Comparison of ENCODE assay signal across 9 cellular contexts in the genomic region with DNA sequence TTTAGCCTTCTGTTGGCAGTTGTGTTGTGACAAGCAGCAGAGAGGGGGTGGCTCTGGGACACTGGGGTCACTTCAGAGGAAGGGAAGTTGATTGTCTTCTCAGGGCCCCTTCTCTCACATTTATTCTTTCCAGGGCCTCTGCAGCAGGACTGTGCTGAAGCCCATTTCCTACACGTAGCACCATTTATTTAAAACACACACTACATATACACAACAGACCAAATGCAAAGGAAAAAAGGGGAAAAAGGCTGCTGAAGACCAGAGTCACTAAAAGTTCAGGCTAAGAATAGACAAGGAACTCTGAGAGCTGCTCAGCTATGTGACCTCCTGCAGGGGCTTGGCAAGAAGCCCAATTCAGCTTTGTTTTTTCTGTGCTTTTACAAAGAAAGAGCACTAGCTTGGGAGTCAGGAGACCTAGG. TPM values are rescaled to one million over a fixed set of nuclear protein-coding genes. Genes with fewer than 3 reads are reported as not detected.
DNase-seq lines count a peak whose midpoint lies in the region; ATAC-seq and TF ChIP-seq lines count a peak whose summit lies in the region.
"Had no signal": no experiment of that assay in that cellular context is flagged by ENCODE, and none has a peak within 500 bp of the region (broad histone marks: within the 10 kb centered on the region; RNA-seq: fewer than 3 reads in every experiment).

No MANE protein-coding gene starts in this region.

- no peak overlapping the region for H3K27ac ChIP-seq in PC-3 (ENCODE audit: low read length)

- no peaks in the 10 kb centered on the region for H3K79me2 ChIP-seq in PC-3 (ENCODE audit: low read length)

- DNase-seq in GDM1 (lab: John Stamatoyannopoulos, UW) (peak; percentile 68), PC-3 (peak; percentile 3), fibroblast of the conjunctiva (ENCODE audit: low read depth) (peak; percentile 29), pons (ENCODE audit: low spot score) (peak; percentile 56), SW480 (ENCODE audit: low spot score) (no peak), NCI-H1048 (lab: John Stamatoyannopoulos, UW) (no peak), NCI-H1436 (lab: John Stamatoyannopoulos, UW) (no peak)
- no peak for DNase-seq in activated CD4-positive, alpha-beta T cell treated with anti-CD3 and anti-CD28 coated beads, Interleukin-2, amount 50 U/mL, for 4 hours

- H3K9me3 ChIP-seq in PC-3 (ENCODE audit: low read length): no peaks in the 10 kb centered on the region
- H3K9me3 ChIP-seq: mucosa of descending colon had no signal

- H3K27me3 ChIP-seq in PC-3 (ENCODE audit: low read length): no peaks in the 10 kb centered on the region

- no peaks in the 10 kb centered on the region for H3K36me3 ChIP-seq in PC-3 (ENCODE audit: low read depth, low read length)

- H3K4me3 ChIP-seq in PC-3 (ENCODE audit: low read length): no peak overlapping the region
- H3K4me3 ChIP-seq: mucosa of descending colon had no signal

- intact Hi-C loops in PC-3 (cut with micrococcal nuclease): no loop called here

- no peaks in the 10 kb centered on the region for H3F3A ChIP-seq in PC-3 (ENCODE audit: low read length, unreplicated experiment)

- no peak for ATAC-seq in PC-3
- ATAC-seq: mucosa of descending colon had no signal

- H3K4me1 ChIP-seq in PC-3 (ENCODE audit: insufficient read depth, low read length): no peaks in the 10 kb centered on the region

- no peaks in the 10 kb centered on the region for H3K9me2 ChIP-seq in PC-3 (replicated peaks; ENCODE audit: low read length)

- BruUV-seq in PC-3 (replicated peaks; lab: Mats Ljungman, UMichigan): no TSS peak

- H3K4me2 ChIP-seq in PC-3 (ENCODE audit: low read length): no peak overlapping the region

- POLR2A ChIA-PET in PC-3 (lab: Charles Lee; ENCODE audit: unreplicated experiment): no interaction called here

- H2AFZ ChIP-seq in PC-3 (ENCODE audit: low read length): no peak overlapping the region

- no peak overlapping the region for H3K9ac ChIP-seq in PC-3 (ENCODE audit: low read length)

- CTCF ChIA-PET in PC-3 (lab: Charles Lee): no interaction called here

- no peaks in the 10 kb centered on the region for H4K20me1 ChIP-seq in PC-3 (ENCODE audit: low read length)

- no peak for TF ChIP-seq CTCF in PC-3 (conservative IDR thresholded peaks at IDR 0.05; ENCODE audit: low read depth, low read length)

RNA-seq across cellular contexts. Expression of a gene that starts 28.3 kb away (rescaled TPM):
- 0.29 TPM in 1 of 2 replicates, not detected in the other for total RNA-seq in PC-3 (2014; rRNA removed)

RNA-seq across cellular contexts. Expression of a gene that starts 39.4 kb away (rescaled TPM):
- total RNA-seq in PC-3 (2014; rRNA removed): 0.92 and 1.7 TPM in 2 replicates

Comparison
In these comparisons a context has a peak if more than half of its experiments do, and no peak if none do; other contexts are left out.
1. DNase-seq: peak in GDM1 (single experiment), PC-3 (single experiment), fibroblast of the conjunctiva (single experiment) and pons (single experiment); none in SW480 (single experiment), activated CD4-positive, alpha-beta T cell treated with anti-CD3 and anti-CD28 coated beads, Interleukin-2, amount 50 U/mL, for 4 hours (0 of 2), NCI-H1048 (single experiment) and NCI-H1436 (single experiment).